Comparison of ENCODE assay signal across 8 cellular contexts in genomic region chr1:174990382-174990999, GRCh38.
DNase-seq lines count a peak whose midpoint lies in the region; ATAC-seq and TF ChIP-seq lines count a peak whose summit lies in the region.

No MANE protein-coding gene starts in this region.

- H3K9me3 Mint-ChIP-seq in T-helper 2 cell treated with Interferon-gamma antibody and Interleukin-4, amounts not matched to agents 5 μg/mL and 100 μg/mL, for 36 hours: no peaks in the 10 kb centered on the region

- H3K27ac ChIP-seq in DND-41 (ENCODE audit: low read length) (peak overlapping the region; percentile 97), rectal smooth muscle tissue (ENCODE audit: low read depth, low read length) (peak overlapping the region; percentile 80)

- peaks cover 20% of the 10 kb centered on the region for H3K4me1 ChIP-seq in DND-41 (ENCODE audit: insufficient read depth, low read length)
- H3K4me1 ChIP-seq in rectal smooth muscle tissue (ENCODE audit: control insufficient read depth, insufficient read depth, low read length): no peaks in the 10 kb centered on the region

- peaks cover 29% of the 10 kb centered on the region for H3K36me3 Mint-ChIP-seq in T-helper 2 cell treated with Interferon-gamma antibody and Interleukin-4, amounts not matched to agents 5 μg/mL and 100 μg/mL, for 36 hours (ENCODE audit: low read depth)

- no peaks in the 10 kb centered on the region for H4K20me1 ChIP-seq in DND-41 (ENCODE audit: insufficient read depth, low read length)

- H3K79me2 ChIP-seq in DND-41 (ENCODE audit: insufficient read depth, low read length): no peaks in the 10 kb centered on the region

- H3K9ac ChIP-seq in DND-41 (ENCODE audit: low read depth, low read length) (peak overlapping the region; percentile 75), rectal smooth muscle tissue (ENCODE audit: low read length) (no peak overlapping the region)

- no peak for TF ChIP-seq CTCF in DND-41 (IDR thresholded peaks at IDR 0.05; ENCODE audit: borderline replicate concordance, extremely low read depth, low read length, poor library complexity, severe bottlenecking)

- no peaks in the 10 kb centered on the region for H3K27me3 ChIP-seq in DND-41 (ENCODE audit: insufficient read depth, low read length, poor library complexity)
- H3K27me3 ChIP-seq in rectal smooth muscle tissue (ENCODE audit: control insufficient read depth, insufficient read depth, low read length): no peaks in the 10 kb centered on the region

- peaks cover 23% of the 10 kb centered on the region for H3K4me1 Mint-ChIP-seq in T-helper 2 cell treated with Interferon-gamma antibody and Interleukin-4, amounts not matched to agents 5 μg/mL and 100 μg/mL, for 36 hours (ENCODE audit: low read depth)

- no peaks in the 10 kb centered on the region for H3K9me3 ChIP-seq in DND-41 (ENCODE audit: insufficient read depth, low read length, severe bottlenecking)

- DNase-seq in DND-41 (peak; percentile 28), HuH-7 (ENCODE audit: low spot score) (peak; percentile 12), fibroblast of peridontal ligament (ENCODE audit: extremely low read depth) (peak; percentile 83), activated gamma-delta T cell (lab: John Stamatoyannopoulos, UW) (no peak), NCI-H2081 treated with DMSO at 0.1 percent for 48 hours (lab: John Stamatoyannopoulos, UW) (no peak), SW 1271 (lab: John Stamatoyannopoulos, UW) (no peak)
- no peak for DNase-seq in T-helper 2 cell treated with Interferon-gamma antibody and Interleukin-4, amounts not matched to agents 5 μg/mL and 100 μg/mL, for 36 hours (ENCODE audit: low spot score)

- H3K4me2 ChIP-seq in DND-41 (ENCODE audit: insufficient read depth, low read length): peak overlapping the region; percentile 89

- H2AFZ ChIP-seq in DND-41 (ENCODE audit: low read depth, low read length): peak overlapping the region; percentile 97

- H3K4me3 ChIP-seq in DND-41 (ENCODE audit: low read depth in 1 of 2, low read length in 2 of 2): peak overlapping the region; percentile 56 to 71
- H3K4me3 ChIP-seq in rectal smooth muscle tissue (ENCODE audit: low read length): peak overlapping the region; percentile 71

- H3K36me3 ChIP-seq in DND-41 (ENCODE audit: insufficient read depth, low read length) (no peaks in the 10 kb centered on the region; the same call in 1 of the 2 replicates), rectal smooth muscle tissue (ENCODE audit: control insufficient read depth, insufficient read depth, low read length) (no peaks in the 10 kb centered on the region)

- H3K27me3 Mint-ChIP-seq in T-helper 2 cell treated with Interferon-gamma antibody and Interleukin-4, amounts not matched to agents 5 μg/mL and 100 μg/mL, for 36 hours (ENCODE audit: low read depth): no peaks in the 10 kb centered on the region

- H3K4me3 Mint-ChIP-seq in T-helper 2 cell treated with Interferon-gamma antibody and Interleukin-4, amounts not matched to agents 5 μg/mL and 100 μg/mL, for 36 hours: peak overlapping the region; percentile 84

- H3K27ac Mint-ChIP-seq in T-helper 2 cell treated with Interferon-gamma antibody and Interleukin-4, amounts not matched to agents 5 μg/mL and 100 μg/mL, for 36 hours: peak overlapping the region; percentile 87

- peak; percentile 89 for ATAC-seq in DND-41 (ENCODE audit: insufficient read depth, low read depth)

Comparison
In these comparisons a context has a peak if more than half of its experiments do, and no peak if none do; other contexts are left out.
1. DNase-seq: peak in DND-41 (single experiment), HuH-7 (single experiment) and fibroblast of peridontal ligament (single experiment); none in T-helper 2 cell treated with Interferon-gamma antibody and Interleukin-4, amounts not matched to agents 5 μg/mL and 100 μg/mL, for 36 hours (single experiment), activated gamma-delta T cell (single experiment), NCI-H2081 treated with DMSO at 0.1 percent for 48 hours (single experiment) and SW 1271 (0 of 2).